1 cellular context compared by ENCODE assay signal in the genomic region with DNA sequence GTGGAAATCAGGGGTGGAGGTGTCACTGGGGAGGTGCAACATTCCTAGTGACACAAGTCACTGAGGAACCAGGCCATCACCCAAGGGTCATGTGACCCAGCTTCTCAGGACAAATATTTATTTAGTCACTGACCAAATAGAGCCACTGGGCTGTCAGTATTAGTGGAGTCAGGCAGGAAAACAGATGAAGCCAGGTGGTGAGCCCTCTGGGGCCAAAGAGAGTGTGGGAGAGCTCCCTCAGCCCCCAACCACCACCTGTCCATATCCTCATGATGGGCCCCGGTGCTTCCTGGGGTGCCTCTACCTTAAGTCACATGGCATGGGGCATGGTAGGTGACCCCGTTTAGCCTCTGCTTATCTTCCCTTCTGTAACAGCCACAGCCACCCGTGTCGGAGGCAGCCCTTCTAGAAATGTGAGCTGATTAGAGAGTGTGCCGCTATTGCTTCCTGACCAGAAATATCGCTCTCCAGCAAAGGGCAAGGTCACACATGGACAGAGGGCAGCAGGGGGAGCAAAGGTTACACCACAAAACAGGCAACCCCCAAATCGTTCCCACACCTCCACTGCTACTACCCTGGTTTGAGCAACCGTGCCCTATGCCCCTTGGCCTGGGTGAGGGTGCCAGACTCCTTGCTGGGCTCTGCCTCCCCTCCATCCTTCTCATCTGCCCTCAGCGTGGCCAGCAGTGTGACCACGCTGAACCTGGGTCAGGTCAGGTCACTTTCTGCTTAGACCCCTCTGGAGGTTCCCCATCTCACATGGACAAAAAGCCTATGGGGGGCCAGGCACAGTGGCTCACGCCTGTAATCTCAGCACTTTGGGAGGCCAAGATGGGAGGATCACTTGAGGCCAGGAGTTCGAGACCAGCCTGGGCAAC.
A peak's percentile ranks its signal among the peaks of the same experiment; 100 is the strongest.
TF ChIP-seq lines count a peak whose summit lies in the region.

No MANE protein-coding gene starts in this region.

TF ChIP-seq in HepG2, 621 proteins besides CTCF, POLR2A, EP300 and RAD21 (continued from another document and continues in another):
- TF ChIP-seq, protein P1, sequence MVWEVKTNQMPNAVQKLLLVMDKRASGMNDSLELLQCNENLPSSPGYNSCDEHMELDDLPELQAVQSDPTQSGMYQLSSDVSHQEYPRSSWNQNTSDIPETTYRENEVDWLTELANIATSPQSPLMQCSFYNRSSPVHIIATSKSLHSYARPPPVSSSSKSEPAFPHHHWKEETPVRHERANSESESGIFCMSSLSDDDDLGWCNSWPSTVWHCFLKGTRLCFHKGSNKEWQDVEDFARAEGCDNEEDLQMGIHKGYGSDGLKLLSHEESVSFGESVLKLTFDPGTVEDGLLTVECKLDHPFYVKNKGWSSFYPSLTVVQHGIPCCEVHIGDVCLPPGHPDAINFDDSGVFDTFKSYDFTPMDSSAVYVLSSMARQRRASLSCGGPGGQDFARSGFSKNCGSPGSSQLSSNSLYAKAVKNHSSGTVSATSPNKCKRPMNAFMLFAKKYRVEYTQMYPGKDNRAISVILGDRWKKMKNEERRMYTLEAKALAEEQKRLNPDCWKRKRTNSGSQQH (CRISPR knock-in tag; IDR thresholded peaks at IDR 0.05; ENCODE audit: low read depth): peak; percentile 86
- TF ChIP-seq MED8 (CRISPR knock-in tag; IDR thresholded peaks at IDR 0.05; ENCODE audit: insufficient replicate concordance): peak; percentile 43
- TF ChIP-seq ZSCAN22 (CRISPR knock-in tag; IDR thresholded peaks at IDR 0.05): no peak
- peak; percentile 73; the same call in 1 of the 2 replicates for TF ChIP-seq TOPORS (CRISPR knock-in tag; IDR thresholded peaks at IDR 0.05)
- TF ChIP-seq, protein P2, sequence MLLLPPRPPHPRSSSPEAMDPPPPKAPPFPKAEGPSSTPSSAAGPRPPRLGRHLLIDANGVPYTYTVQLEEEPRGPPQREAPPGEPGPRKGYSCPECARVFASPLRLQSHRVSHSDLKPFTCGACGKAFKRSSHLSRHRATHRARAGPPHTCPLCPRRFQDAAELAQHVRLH (CRISPR knock-in tag; IDR thresholded peaks at IDR 0.05; ENCODE audit: borderline replicate concordance, low read depth): peak; percentile 52
- TF ChIP-seq, protein P3, sequence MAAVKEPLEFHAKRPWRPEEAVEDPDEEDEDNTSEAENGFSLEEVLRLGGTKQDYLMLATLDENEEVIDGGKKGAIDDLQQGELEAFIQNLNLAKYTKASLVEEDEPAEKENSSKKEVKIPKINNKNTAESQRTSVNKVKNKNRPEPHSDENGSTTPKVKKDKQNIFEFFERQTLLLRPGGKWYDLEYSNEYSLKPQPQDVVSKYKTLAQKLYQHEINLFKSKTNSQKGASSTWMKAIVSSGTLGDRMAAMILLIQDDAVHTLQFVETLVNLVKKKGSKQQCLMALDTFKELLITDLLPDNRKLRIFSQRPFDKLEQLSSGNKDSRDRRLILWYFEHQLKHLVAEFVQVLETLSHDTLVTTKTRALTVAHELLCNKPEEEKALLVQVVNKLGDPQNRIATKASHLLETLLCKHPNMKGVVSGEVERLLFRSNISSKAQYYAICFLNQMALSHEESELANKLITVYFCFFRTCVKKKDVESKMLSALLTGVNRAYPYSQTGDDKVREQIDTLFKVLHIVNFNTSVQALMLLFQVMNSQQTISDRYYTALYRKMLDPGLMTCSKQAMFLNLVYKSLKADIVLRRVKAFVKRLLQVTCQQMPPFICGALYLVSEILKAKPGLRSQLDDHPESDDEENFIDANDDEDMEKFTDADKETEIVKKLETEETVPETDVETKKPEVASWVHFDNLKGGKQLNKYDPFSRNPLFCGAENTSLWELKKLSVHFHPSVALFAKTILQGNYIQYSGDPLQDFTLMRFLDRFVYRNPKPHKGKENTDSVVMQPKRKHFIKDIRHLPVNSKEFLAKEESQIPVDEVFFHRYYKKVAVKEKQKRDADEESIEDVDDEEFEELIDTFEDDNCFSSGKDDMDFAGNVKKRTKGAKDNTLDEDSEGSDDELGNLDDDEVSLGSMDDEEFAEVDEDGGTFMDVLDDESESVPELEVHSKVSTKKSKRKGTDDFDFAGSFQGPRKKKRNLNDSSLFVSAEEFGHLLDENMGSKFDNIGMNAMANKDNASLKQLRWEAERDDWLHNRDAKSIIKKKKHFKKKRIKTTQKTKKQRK (IDR thresholded peaks at IDR 0.05; ENCODE audit: low read length): no peak
- TF ChIP-seq ZFX (CRISPR knock-in tag; IDR thresholded peaks at IDR 0.05; ENCODE audit: low read depth): peak; percentile 42
- no peak for TF ChIP-seq CENPX (CRISPR knock-in tag; IDR thresholded peaks at IDR 0.05)
- TF ChIP-seq ARNTL (CRISPR knock-in tag; IDR thresholded peaks at IDR 0.05): peak; percentile 94
- TF ChIP-seq ZKSCAN1 (IDR thresholded peaks at IDR 0.05; ENCODE audit: low read length): no peak
- TF ChIP-seq ZNF510 (CRISPR knock-in tag; IDR thresholded peaks at IDR 0.05; ENCODE audit: low read depth): no peak
- no peak for TF ChIP-seq CBX1 (IDR thresholded peaks at IDR 0.05; ENCODE audit: low read depth)
- no peak for TF ChIP-seq SMARCC2 (IDR thresholded peaks at IDR 0.05)
- TF ChIP-seq SRSF9 (IDR thresholded peaks at IDR 0.05; ENCODE audit: borderline replicate concordance, insufficient read depth, low read depth, low read length, poor library complexity, severe bottlenecking): no peak
- peak; percentile 46; the same call in 1 of the 2 replicates for TF ChIP-seq ZSCAN25 (CRISPR knock-in tag; IDR thresholded peaks at IDR 0.05)
- no peak for TF ChIP-seq ZNF816 (CRISPR knock-in tag; IDR thresholded peaks at IDR 0.05; ENCODE audit: borderline replicate concordance)
- TF ChIP-seq, protein P4, sequence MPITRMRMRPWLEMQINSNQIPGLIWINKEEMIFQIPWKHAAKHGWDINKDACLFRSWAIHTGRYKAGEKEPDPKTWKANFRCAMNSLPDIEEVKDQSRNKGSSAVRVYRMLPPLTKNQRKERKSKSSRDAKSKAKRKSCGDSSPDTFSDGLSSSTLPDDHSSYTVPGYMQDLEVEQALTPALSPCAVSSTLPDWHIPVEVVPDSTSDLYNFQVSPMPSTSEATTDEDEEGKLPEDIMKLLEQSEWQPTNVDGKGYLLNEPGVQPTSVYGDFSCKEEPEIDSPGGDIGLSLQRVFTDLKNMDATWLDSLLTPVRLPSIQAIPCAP (CRISPR knock-in tag; IDR thresholded peaks at IDR 0.05; ENCODE audit: low read depth): no peak
- TF ChIP-seq ZNF225 (CRISPR knock-in tag; IDR thresholded peaks at IDR 0.05): peak; percentile 95; the same call in 1 of the 2 replicates
- no peak for TF ChIP-seq ZNF781 (CRISPR knock-in tag; IDR thresholded peaks at IDR 0.05; ENCODE audit: borderline replicate concordance, not compliant biosample characterization)
- TF ChIP-seq, protein P5, sequence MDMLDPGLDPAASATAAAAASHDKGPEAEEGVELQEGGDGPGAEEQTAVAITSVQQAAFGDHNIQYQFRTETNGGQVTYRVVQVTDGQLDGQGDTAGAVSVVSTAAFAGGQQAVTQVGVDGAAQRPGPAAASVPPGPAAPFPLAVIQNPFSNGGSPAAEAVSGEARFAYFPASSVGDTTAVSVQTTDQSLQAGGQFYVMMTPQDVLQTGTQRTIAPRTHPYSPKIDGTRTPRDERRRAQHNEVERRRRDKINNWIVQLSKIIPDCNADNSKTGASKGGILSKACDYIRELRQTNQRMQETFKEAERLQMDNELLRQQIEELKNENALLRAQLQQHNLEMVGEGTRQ (IDR thresholded peaks at IDR 0.05; ENCODE audit: low read depth, low read length): peak; percentile 95
- TF ChIP-seq, protein P5 (CRISPR knock-in tag; IDR thresholded peaks at IDR 0.05; ENCODE audit: borderline replicate concordance): peak; percentile 96; the same call in 1 of the 2 replicates
- no peak for TF ChIP-seq HMG20B (CRISPR knock-in tag; conservative IDR thresholded peaks at IDR 0.05)
- no peak for TF ChIP-seq ZNF207 (IDR thresholded peaks at IDR 0.05; ENCODE audit: borderline replicate concordance)
- TF ChIP-seq, protein P6, sequence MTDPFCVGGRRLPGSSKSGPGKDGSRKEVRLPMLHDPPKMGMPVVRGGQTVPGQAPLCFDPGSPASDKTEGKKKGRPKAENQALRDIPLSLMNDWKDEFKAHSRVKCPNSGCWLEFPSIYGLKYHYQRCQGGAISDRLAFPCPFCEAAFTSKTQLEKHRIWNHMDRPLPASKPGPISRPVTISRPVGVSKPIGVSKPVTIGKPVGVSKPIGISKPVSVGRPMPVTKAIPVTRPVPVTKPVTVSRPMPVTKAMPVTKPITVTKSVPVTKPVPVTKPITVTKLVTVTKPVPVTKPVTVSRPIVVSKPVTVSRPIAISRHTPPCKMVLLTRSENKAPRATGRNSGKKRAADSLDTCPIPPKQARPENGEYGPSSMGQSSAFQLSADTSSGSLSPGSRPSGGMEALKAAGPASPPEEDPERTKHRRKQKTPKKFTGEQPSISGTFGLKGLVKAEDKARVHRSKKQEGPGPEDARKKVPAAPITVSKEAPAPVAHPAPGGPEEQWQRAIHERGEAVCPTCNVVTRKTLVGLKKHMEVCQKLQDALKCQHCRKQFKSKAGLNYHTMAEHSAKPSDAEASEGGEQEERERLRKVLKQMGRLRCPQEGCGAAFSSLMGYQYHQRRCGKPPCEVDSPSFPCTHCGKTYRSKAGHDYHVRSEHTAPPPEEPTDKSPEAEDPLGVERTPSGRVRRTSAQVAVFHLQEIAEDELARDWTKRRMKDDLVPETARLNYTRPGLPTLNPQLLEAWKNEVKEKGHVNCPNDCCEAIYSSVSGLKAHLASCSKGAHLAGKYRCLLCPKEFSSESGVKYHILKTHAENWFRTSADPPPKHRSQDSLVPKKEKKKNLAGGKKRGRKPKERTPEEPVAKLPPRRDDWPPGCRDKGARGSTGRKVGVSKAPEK (CRISPR knock-in tag; IDR thresholded peaks at IDR 0.05; ENCODE audit: borderline replicate concordance): peak; percentile 64; the same call in 1 of the 2 replicates
- TF ChIP-seq, protein P7, sequence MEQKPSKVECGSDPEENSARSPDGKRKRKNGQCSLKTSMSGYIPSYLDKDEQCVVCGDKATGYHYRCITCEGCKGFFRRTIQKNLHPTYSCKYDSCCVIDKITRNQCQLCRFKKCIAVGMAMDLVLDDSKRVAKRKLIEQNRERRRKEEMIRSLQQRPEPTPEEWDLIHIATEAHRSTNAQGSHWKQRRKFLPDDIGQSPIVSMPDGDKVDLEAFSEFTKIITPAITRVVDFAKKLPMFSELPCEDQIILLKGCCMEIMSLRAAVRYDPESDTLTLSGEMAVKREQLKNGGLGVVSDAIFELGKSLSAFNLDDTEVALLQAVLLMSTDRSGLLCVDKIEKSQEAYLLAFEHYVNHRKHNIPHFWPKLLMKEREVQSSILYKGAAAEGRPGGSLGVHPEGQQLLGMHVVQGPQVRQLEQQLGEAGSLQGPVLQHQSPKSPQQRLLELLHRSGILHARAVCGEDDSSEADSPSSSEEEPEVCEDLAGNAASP (CRISPR knock-in tag; IDR thresholded peaks at IDR 0.05; ENCODE audit: borderline replicate concordance): peak; percentile 89
- TF ChIP-seq DNMT1 (CRISPR knock-in tag; IDR thresholded peaks at IDR 0.05): no peak
- TF ChIP-seq ZNF350 (CRISPR knock-in tag; IDR thresholded peaks at IDR 0.05; ENCODE audit: borderline replicate concordance, low read depth): peak; percentile 95
- TF ChIP-seq HOXA9 (CRISPR knock-in tag; IDR thresholded peaks at IDR 0.05; ENCODE audit: borderline replicate concordance): no peak
- TF ChIP-seq, protein P8, sequence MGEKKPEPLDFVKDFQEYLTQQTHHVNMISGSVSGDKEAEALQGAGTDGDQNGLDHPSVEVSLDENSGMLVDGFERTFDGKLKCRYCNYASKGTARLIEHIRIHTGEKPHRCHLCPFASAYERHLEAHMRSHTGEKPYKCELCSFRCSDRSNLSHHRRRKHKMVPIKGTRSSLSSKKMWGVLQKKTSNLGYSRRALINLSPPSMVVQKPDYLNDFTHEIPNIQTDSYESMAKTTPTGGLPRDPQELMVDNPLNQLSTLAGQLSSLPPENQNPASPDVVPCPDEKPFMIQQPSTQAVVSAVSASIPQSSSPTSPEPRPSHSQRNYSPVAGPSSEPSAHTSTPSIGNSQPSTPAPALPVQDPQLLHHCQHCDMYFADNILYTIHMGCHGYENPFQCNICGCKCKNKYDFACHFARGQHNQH (CRISPR knock-in tag; IDR thresholded peaks at IDR 0.05): peak; percentile 92
- TF ChIP-seq ZNF282 (IDR thresholded peaks at IDR 0.05; ENCODE audit: partially characterized antibody): no peak
- TF ChIP-seq, protein P9, sequence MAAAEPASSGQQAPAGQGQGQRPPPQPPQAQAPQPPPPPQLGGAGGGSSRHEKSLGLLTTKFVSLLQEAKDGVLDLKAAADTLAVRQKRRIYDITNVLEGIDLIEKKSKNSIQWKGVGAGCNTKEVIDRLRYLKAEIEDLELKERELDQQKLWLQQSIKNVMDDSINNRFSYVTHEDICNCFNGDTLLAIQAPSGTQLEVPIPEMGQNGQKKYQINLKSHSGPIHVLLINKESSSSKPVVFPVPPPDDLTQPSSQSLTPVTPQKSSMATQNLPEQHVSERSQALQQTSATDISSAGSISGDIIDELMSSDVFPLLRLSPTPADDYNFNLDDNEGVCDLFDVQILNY (CRISPR knock-in tag; conservative IDR thresholded peaks at IDR 0.05): no peak
- TF ChIP-seq HCFC1 (IDR thresholded peaks at IDR 0.05; ENCODE audit: low read depth, low read length): no peak
- TF ChIP-seq JUN (CRISPR knock-in tag; IDR thresholded peaks at IDR 0.05): peak; percentile 78
- TF ChIP-seq ZNF484 (CRISPR knock-in tag; IDR thresholded peaks at IDR 0.05; ENCODE audit: borderline replicate concordance, low read depth): no peak
- TF ChIP-seq ZNF619 (CRISPR knock-in tag; IDR thresholded peaks at IDR 0.05): 0 out of 2 replicates have a peak, but pooled peaks have one; percentile 44
- peak; percentile 64; the same call in 1 of the 2 replicates for TF ChIP-seq NRL (CRISPR knock-in tag; IDR thresholded peaks at IDR 0.05; ENCODE audit: borderline replicate concordance)
- no peak; the same call in 1 of the 2 replicates for TF ChIP-seq THAP11 (CRISPR knock-in tag; IDR thresholded peaks at IDR 0.05)
- TF ChIP-seq, protein P10, sequence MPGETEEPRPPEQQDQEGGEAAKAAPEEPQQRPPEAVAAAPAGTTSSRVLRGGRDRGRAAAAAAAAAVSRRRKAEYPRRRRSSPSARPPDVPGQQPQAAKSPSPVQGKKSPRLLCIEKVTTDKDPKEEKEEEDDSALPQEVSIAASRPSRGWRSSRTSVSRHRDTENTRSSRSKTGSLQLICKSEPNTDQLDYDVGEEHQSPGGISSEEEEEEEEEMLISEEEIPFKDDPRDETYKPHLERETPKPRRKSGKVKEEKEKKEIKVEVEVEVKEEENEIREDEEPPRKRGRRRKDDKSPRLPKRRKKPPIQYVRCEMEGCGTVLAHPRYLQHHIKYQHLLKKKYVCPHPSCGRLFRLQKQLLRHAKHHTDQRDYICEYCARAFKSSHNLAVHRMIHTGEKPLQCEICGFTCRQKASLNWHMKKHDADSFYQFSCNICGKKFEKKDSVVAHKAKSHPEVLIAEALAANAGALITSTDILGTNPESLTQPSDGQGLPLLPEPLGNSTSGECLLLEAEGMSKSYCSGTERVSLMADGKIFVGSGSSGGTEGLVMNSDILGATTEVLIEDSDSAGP (CRISPR knock-in tag; IDR thresholded peaks at IDR 0.05; ENCODE audit: borderline replicate concordance): peak; percentile 85
- peak; percentile 77; the same call in 1 of the 2 replicates for TF ChIP-seq SALL2 (CRISPR knock-in tag; IDR thresholded peaks at IDR 0.05)
- TF ChIP-seq, protein P11, sequence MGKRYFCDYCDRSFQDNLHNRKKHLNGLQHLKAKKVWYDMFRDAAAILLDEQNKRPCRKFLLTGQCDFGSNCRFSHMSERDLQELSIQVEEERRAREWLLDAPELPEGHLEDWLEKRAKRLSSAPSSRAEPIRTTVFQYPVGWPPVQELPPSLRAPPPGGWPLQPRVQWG (CRISPR knock-in tag; IDR thresholded peaks at IDR 0.05; ENCODE audit: borderline replicate concordance, low read depth): no peak
- TF ChIP-seq MYC (CRISPR knock-in tag; IDR thresholded peaks at IDR 0.05; ENCODE audit: borderline replicate concordance): peak; percentile 65; the same call in 1 of the 2 replicates
- TF ChIP-seq POLR2AphosphoS5 (IDR thresholded peaks at IDR 0.05; ENCODE audit: low read depth, low read length): no peak
